1 cellular context compared by ENCODE assay signal in the genomic region with DNA sequence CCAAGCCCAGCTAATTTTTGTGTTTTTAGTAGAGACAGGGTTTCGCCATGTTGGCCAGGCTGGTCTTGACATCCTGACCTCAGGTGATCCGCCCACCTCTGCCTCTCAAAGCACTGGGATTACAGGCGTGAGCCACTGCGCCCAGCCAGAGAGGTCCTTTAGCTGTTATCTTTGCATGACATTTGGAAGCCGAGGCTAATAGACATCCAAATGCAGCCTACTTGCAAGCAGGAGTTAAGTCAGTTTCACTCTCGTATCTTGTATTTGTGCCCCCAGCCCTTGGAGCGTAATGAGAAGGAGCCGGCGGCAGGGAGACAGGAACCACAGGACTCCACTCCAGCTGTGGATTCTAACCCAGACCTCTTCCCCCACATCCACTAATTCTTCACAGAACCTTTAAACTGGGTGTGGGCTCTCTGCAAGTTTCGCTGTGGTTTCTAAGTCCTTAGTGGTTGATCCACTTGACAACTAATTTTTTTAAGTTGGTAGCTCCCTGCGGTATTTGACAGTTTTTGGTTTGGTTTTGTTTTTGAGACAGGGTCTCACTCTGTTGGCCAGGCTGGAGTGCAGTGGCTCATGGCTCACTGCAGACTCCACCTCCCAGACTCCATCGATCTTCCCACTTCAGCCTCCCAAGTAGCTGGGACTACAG.
TF ChIP-seq lines count a peak whose summit lies in the region.

No MANE protein-coding gene starts in this region.

TF ChIP-seq in SK-N-SH, 30 proteins besides CTCF, POLR2A, EP300 and RAD21:
- TF ChIP-seq RCOR1 (IDR thresholded peaks at IDR 0.05; ENCODE audit: low read length), result no peak
- TF ChIP-seq FOXJ3 (CRISPR knock-in tag; IDR thresholded peaks at IDR 0.05), result no peak
- TF ChIP-seq MAX (IDR thresholded peaks at IDR 0.05; ENCODE audit: low read depth), result no peak
- TF ChIP-seq EZH2phosphoT487 (IDR thresholded peaks at IDR 0.05; ENCODE audit: borderline replicate concordance, low read depth), result no peak
- no peak for TF ChIP-seq JUND (IDR thresholded peaks at IDR 0.05)
- TF ChIP-seq RFX5 (IDR thresholded peaks at IDR 0.05; ENCODE audit: low read length), result no peak
- no peak for TF ChIP-seq SIN3A (IDR thresholded peaks at IDR 0.05; ENCODE audit: borderline replicate concordance, low read depth, low read length)
- TF ChIP-seq FOXM1 (IDR thresholded peaks at IDR 0.05; ENCODE audit: low read depth), result no peak
- TF ChIP-seq, protein P1, sequence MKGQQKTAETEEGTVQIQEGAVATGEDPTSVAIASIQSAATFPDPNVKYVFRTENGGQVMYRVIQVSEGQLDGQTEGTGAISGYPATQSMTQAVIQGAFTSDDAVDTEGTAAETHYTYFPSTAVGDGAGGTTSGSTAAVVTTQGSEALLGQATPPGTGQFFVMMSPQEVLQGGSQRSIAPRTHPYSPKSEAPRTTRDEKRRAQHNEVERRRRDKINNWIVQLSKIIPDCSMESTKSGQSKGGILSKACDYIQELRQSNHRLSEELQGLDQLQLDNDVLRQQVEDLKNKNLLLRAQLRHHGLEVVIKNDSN (IDR thresholded peaks at IDR 0.05; ENCODE audit: borderline replicate concordance, low read depth), result no peak
- no peak for TF ChIP-seq ELF1 (IDR thresholded peaks at IDR 0.05)
- TF ChIP-seq MXI1 (IDR thresholded peaks at IDR 0.05; ENCODE audit: low read depth, low read length), result no peak
- no peak for TF ChIP-seq NFIC (IDR thresholded peaks at IDR 0.05; ENCODE audit: borderline replicate concordance)
